ENCODE assay signal across 8 cellular contexts in the genomic region with DNA sequence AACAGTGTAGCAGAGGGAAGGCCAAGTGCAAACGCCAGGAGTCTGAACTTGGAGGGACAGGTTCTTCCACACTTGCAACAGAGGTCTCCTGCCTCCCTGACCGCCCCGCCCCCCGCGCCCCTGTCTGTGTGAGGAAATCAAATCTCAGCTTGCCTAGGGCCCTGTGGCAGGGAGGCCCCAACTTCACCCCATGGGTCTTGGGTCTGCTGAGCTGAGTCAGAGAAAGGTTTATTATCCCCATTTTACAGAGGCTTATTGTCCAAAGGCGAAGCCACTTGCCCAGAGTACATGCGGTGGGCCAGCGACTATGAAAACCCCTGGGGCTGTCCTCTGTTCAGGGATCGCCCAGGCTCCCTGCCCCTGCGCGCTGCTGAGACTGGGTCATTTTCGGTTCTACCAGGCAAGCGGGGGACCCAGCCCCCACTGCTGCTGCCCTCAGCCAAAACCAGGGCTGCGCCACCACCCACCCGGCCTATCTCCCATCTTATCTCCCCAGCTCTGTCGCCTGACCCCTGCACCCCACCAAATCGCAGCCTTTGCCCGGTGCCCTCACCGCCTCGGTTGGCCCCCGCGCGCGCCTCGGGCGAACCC. TPM values are rescaled to one million over a fixed set of nuclear protein-coding genes. Genes with fewer than 3 reads are reported as not detected.
DNase-seq lines count a peak whose midpoint lies in the region; ATAC-seq and TF ChIP-seq lines count a peak whose summit lies in the region.

No MANE protein-coding gene starts in this region.

- 9% methylated on average over 13 of the region's 26 CpGs for WGBS in mammary epithelial cell (ENCODE audit: low coverage, missing lambda C conversion rate)

- peak overlapping the region; percentile 76 for H3K4me2 ChIP-seq in mammary epithelial cell (ENCODE audit: insufficient read depth, low read depth, low read length)

- H3K36me3 ChIP-seq in mammary epithelial cell (ENCODE audit: insufficient read depth, low read length), result no peaks in the 10 kb centered on the region
- no peaks in the 10 kb centered on the region for H3K36me3 ChIP-seq in upper lobe of right lung

- H3K79me2 ChIP-seq in mammary epithelial cell (ENCODE audit: insufficient read depth, low read length), result no peaks in the 10 kb centered on the region

- BruUV-seq in mammary epithelial cell (replicated peaks; lab: Mats Ljungman, UMichigan), result no TSS peak

- H3K27me3 ChIP-seq in mammary epithelial cell (ENCODE audit: insufficient read depth, low read length) (no peaks in the 10 kb centered on the region), upper lobe of right lung (no peaks in the 10 kb centered on the region)

- H3K27me3 Mint-ChIP-seq in activated T-cell treated with anti-CD3 and anti-CD28 coated beads, Interleukin-2, amount 50 U/mL, for 24 hours, result no peaks in the 10 kb centered on the region

- H3K27ac Mint-ChIP-seq in activated T-cell treated with anti-CD3 and anti-CD28 coated beads, Interleukin-2, amount 50 U/mL, for 24 hours, result no peak overlapping the region

- in situ Hi-C loops in mammary epithelial cell (cut with MboI; ENCODE audit: low sequenced_read_pairs in 2 of 2), result no loop called here

- DNase-seq in activated T-cell treated with anti-CD3 and anti-CD28 coated beads, Interleukin-2, amount 50 U/mL, for 24 hours, result no peak
- no peak for DNase-seq in activated T-cell treated with anti-CD3 and anti-CD28 coated beads, Interleukin-2, amount 50 U/mL, for 1 hour
- no peak for DNase-seq in mammary epithelial cell
- DNase-seq in medulla oblongata (ENCODE audit: extremely low spot score), result peak; percentile 77
- DNase-seq in upper lobe of right lung, result no peak
- no peak for DNase-seq in central memory CD4-positive, alpha-beta T cell
- DNase-seq in NCI-H526 (lab: John Stamatoyannopoulos, UW), result no peak

- no peaks in the 10 kb centered on the region for H4K20me1 ChIP-seq in mammary epithelial cell (ENCODE audit: insufficient read depth, low read length)

- no peaks in the 10 kb centered on the region for H3K9me3 ChIP-seq in mammary epithelial cell (replicated peaks; ENCODE audit: insufficient read depth, low read length)
- no peaks in the 10 kb centered on the region for H3K9me3 ChIP-seq in upper lobe of right lung

- H3K27ac ChIP-seq in mammary epithelial cell (ENCODE audit: insufficient read depth, low read depth, low read length) (no peak overlapping the region), upper lobe of right lung (peak overlapping the region; percentile 51)

- peaks cover 18% of the 10 kb centered on the region for H3K36me3 Mint-ChIP-seq in activated T-cell treated with anti-CD3 and anti-CD28 coated beads, Interleukin-2, amount 50 U/mL, for 24 hours (ENCODE audit: low read depth)

- dilution Hi-C loops in mammary epithelial cell (cut with HindIII; ENCODE audit: low sequenced_read_pairs), result no loop called here

- TF ChIP-seq CTCF in mammary epithelial cell (conservative IDR thresholded peaks at IDR 0.05 in 1 of 2, IDR thresholded peaks at IDR 0.05 in 1 of 2; ENCODE audit: extremely low read depth in 1 of 2, insufficient read depth in 1 of 2, low read depth in 1 of 2, low read length in 2 of 2) (no peak), upper lobe of right lung (IDR thresholded peaks at IDR 0.05) (no peak)

- peaks cover 24% of the 10 kb centered on the region for H3K4me1 Mint-ChIP-seq in activated T-cell treated with anti-CD3 and anti-CD28 coated beads, Interleukin-2, amount 50 U/mL, for 24 hours (ENCODE audit: low read depth)

- H2AFZ ChIP-seq in mammary epithelial cell (ENCODE audit: low read depth, low read length), result peak overlapping the region; percentile 69

- ATAC-seq in upper lobe of right lung (peak; percentile 1), GM19397 (IDR thresholded peaks at IDR 0.05; ENCODE audit: unreplicated experiment) (no peak)

- intact Hi-C loops in mammary epithelial cell (cut with micrococcal nuclease), result loop anchor here (2.0 to 5.0 kb wide), 3 partner anchors 17 to 44 kb away; no protein-coding TSS in a partner anchor
- intact Hi-C loops in upper lobe of right lung (cut with DNase I), result no loop called here

- H3K4me1 ChIP-seq in mammary epithelial cell (ENCODE audit: insufficient read depth, low read length) (peaks cover 12% of the 10 kb centered on the region), upper lobe of right lung (peaks cover 10% of the 10 kb centered on the region)

- CTCF ChIA-PET in mammary epithelial cell (lab: Charles Lee; ENCODE audit: low non-redundant PET), result no interaction called here

- peak overlapping the region; percentile 68 for H3K4me3 Mint-ChIP-seq in activated T-cell treated with anti-CD3 and anti-CD28 coated beads, Interleukin-2, amount 50 U/mL, for 24 hours

- no peak overlapping the region for H3K9ac ChIP-seq in mammary epithelial cell (ENCODE audit: insufficient read depth, low read length)

- peak overlapping the region in 2 of 3 experiments; percentile 34 to 84 for H3K4me3 ChIP-seq in mammary epithelial cell (replicated peaks in 1 of 3; ENCODE audit: insufficient read depth in 1 of 3, low read depth in 2 of 3, low read length in 3 of 3)
- H3K4me3 ChIP-seq in upper lobe of right lung, result peak overlapping the region; percentile 87

- no peaks in the 10 kb centered on the region for H3K9me3 Mint-ChIP-seq in activated T-cell treated with anti-CD3 and anti-CD28 coated beads, Interleukin-2, amount 50 U/mL, for 24 hours

RNA-seq across cellular contexts. Expression of a gene that starts 1.0 kb away (rescaled TPM):
- total RNA-seq in mammary epithelial cell, result 10 to 100 TPM; 21.0 to 23.3 TPM
- polyA plus RNA-seq in mammary epithelial cell, result 18.9 TPM
- 32.9 TPM for polyA minus RNA-seq in mammary epithelial cell
- 65.4 TPM for total RNA-seq in upper lobe of right lung

RNA-seq across cellular contexts. Expression of a gene that starts 58.8 kb away (rescaled TPM):
- total RNA-seq in mammary epithelial cell (under 1 TPM in 1 of 2 donors, not detected in 1; under 0.01 TPM), upper lobe of right lung (8.5 TPM)
- not detected for polyA plus RNA-seq in mammary epithelial cell
- not detected for polyA minus RNA-seq in mammary epithelial cell
